In genomic region chr14:75252254-75252837, GRCh38 we compare ENCODE assay signal across 21 cellular contexts. TPM values are rescaled to one million over a fixed set of nuclear protein-coding genes. Genes with fewer than 3 reads are reported as not detected.
DNase-seq lines count a peak whose midpoint lies in the region; ATAC-seq and TF ChIP-seq lines count a peak whose summit lies in the region.
"Had no signal": no experiment of that assay in that cellular context is flagged by ENCODE, and none has a peak within 500 bp of the region (broad histone marks: within the 10 kb centered on the region; RNA-seq: fewer than 3 reads in every experiment).

No MANE protein-coding gene starts in this region.

- CTCF ChIA-PET in Caco-2 (lab: Charles Lee), result no interaction called here

- H3K27me3 ChIP-seq in CD4-positive, CD25-positive, alpha-beta regulatory T cell (ENCODE audit: control insufficient read depth, insufficient read depth, low read length), result no peaks in the 10 kb centered on the region
- no peaks in the 10 kb centered on the region for H3K27me3 ChIP-seq in Peyer's patch
- H3K27me3 ChIP-seq in esophagus squamous epithelium, result no peaks in the 10 kb centered on the region
- H3K27me3 ChIP-seq in parathyroid adenoma (ENCODE audit: control insufficient read depth, insufficient read depth, low read length), result no peaks in the 10 kb centered on the region
- H3K27me3 ChIP-seq in Caco-2 (replicated peaks; ENCODE audit: control insufficient read depth, insufficient read depth, low read length), result no peaks in the 10 kb centered on the region
- H3K27me3 ChIP-seq: ovary, tibial nerve had no signal

- H3K4me1 ChIP-seq in CD4-positive, CD25-positive, alpha-beta regulatory T cell (ENCODE audit: control insufficient read depth, insufficient read depth, low read length, poor library complexity, severe bottlenecking), result peaks cover 39% of the 10 kb centered on the region
- peaks cover 3 to 11% (median 8%) of the 10 kb centered on the region in 4 donors for H3K4me1 ChIP-seq in Peyer's patch
- peaks cover 40 to 79% (median 40%) of the 10 kb centered on the region in 3 donors for H3K4me1 ChIP-seq in esophagus squamous epithelium
- peaks cover 19% of the 10 kb centered on the region for H3K4me1 ChIP-seq in parathyroid adenoma
- H3K4me1 ChIP-seq in Caco-2, result peaks cover 2% of the 10 kb centered on the region

- no peak overlapping the region for H3K4me2 ChIP-seq in parathyroid adenoma (ENCODE audit: low read length)
- H3K4me2 ChIP-seq: SK-N-SH had no signal

- H2AFZ ChIP-seq in parathyroid adenoma, result peak overlapping the region; percentile 1

- POLR2A ChIA-PET in Caco-2 (lab: Charles Lee), result no interaction called here

- TF ChIP-seq POLR2A in Peyer's patch (IDR thresholded peaks at IDR 0.05) (no peak), esophagus squamous epithelium (IDR thresholded peaks at IDR 0.05) (peak in 1 of 4 donors; percentile 28)

- peaks cover 24 to 53% (median 31%) of the 10 kb centered on the region in 4 donors for H3K4me1 Mint-ChIP-seq in CD4-positive, CD25-positive, alpha-beta regulatory T cell
- peaks cover 8% of the 10 kb centered on the region for H3K4me1 Mint-ChIP-seq in Caco-2 (ENCODE audit: low read depth, unreplicated experiment)

- peak overlapping the region in 2 of 3 donors; percentile 57 to 87 for H3K27ac Mint-ChIP-seq in CD4-positive, CD25-positive, alpha-beta regulatory T cell
- no peak overlapping the region for H3K27ac Mint-ChIP-seq in Caco-2 (ENCODE audit: unreplicated experiment)
- H3K27ac Mint-ChIP-seq: activated naive CD8-positive, alpha-beta T cell had no signal

- DNase-seq in CD4-positive, CD25-positive, alpha-beta regulatory T cell, result no peak
- peak in 1 of 3 donors; percentile 74 for DNase-seq in Peyer's patch
- no peak for DNase-seq in esophagus squamous epithelium (lab: John Stamatoyannopoulos, UW)
- DNase-seq in Caco-2, result no peak
- no peak for DNase-seq in ecto neural progenitor cell (ENCODE audit: low spot score)
- no peak for DNase-seq in D341Med (ENCODE audit: low spot score)
- DNase-seq: activated CD8-positive, alpha-beta memory T cell treated with anti-CD3 and anti-CD28 coated beads, Interleukin-2, amount 50 U/mL, for 4 hours; central memory CD4-positive, alpha-beta T cell; EL; KBM-7; lower lobe of right lung; NCI-H187 treated with DMSO at 0.1 percent for 48 hours; NK-92 treated with Interleukin-12 subunit alpha and Interleukin-12 subunit beta, amount 100 ng/mL, for 24 hours; ovary; SK-N-SH; WERI-Rb-1 had no signal

- 50 to 55% methylated on average over 5 to 6 of the region's 10 CpGs for WGBS in esophagus squamous epithelium, 2 donors

- no peaks in the 10 kb centered on the region for H3K36me3 Mint-ChIP-seq in CD4-positive, CD25-positive, alpha-beta regulatory T cell
- no peaks in the 10 kb centered on the region for H3K36me3 Mint-ChIP-seq in Caco-2 (ENCODE audit: insufficient read depth, unreplicated experiment)
- H3K36me3 Mint-ChIP-seq: activated naive CD8-positive, alpha-beta T cell had no signal

- TF ChIP-seq CTCF in Peyer's patch (IDR thresholded peaks at IDR 0.05) (no peak), esophagus squamous epithelium (IDR thresholded peaks at IDR 0.05) (no peak), parathyroid adenoma (IDR thresholded peaks at IDR 0.05) (no peak), Caco-2 (IDR thresholded peaks at IDR 0.05; ENCODE audit: insufficient read depth in 1 of 2, low read depth in 1 of 2, low read length in 1 of 2, severe bottlenecking in 1 of 2, unreplicated experiment in 1 of 2) (no peak)

- BruUV-seq in Caco-2 (replicated peaks; lab: Mats Ljungman, UMichigan), result no TSS peak

- H3K9me3 ChIP-seq in CD4-positive, CD25-positive, alpha-beta regulatory T cell (ENCODE audit: control insufficient read depth in 2 of 2, low read length in 2 of 2), result no peaks in the 10 kb centered on the region
- H3K9me3 ChIP-seq in Peyer's patch (no peaks in the 10 kb centered on the region), esophagus squamous epithelium (no peaks in the 10 kb centered on the region), parathyroid adenoma (ENCODE audit: control insufficient read depth, low read length) (no peaks in the 10 kb centered on the region), Caco-2 (no peaks in the 10 kb centered on the region)
- H3K9me3 ChIP-seq: lower lobe of right lung, ovary, SK-N-SH, tibial nerve had no signal

- intact Hi-C loops in esophagus squamous epithelium (cut with DNase I), result no loop called here
- intact Hi-C loops in Caco-2 (cut with micrococcal nuclease; ENCODE audit: unreplicated experiment), result no loop called here

- no peak for ATAC-seq in CD4-positive, CD25-positive, alpha-beta regulatory T cell (ENCODE audit: low read depth in 2 of 2)
- no peak for ATAC-seq in HG03280 (IDR thresholded peaks at IDR 0.05; ENCODE audit: unreplicated experiment)
- ATAC-seq: GM12878, lower lobe of right lung had no signal

- H3K27ac ChIP-seq in CD4-positive, CD25-positive, alpha-beta regulatory T cell (ENCODE audit: insufficient read depth, low read length, poor library complexity, severe bottlenecking), result no peak overlapping the region
- H3K27ac ChIP-seq in Peyer's patch (peak overlapping the region in 3 of 4 donors; percentile 76 to 91 (median 84)), esophagus squamous epithelium (peak overlapping the region; percentile 84 to 99 (median 90)), parathyroid adenoma (no peak overlapping the region)
- H3K27ac ChIP-seq: lower lobe of right lung, ovary, WERI-Rb-1 had no signal

- H3K9me3 Mint-ChIP-seq in CD4-positive, CD25-positive, alpha-beta regulatory T cell, result peaks cover 0 to 2% (median 0%) of the 10 kb centered on the region in 7 donors
- no peaks in the 10 kb centered on the region for H3K9me3 Mint-ChIP-seq in Caco-2 (ENCODE audit: unreplicated experiment)

- no peaks in the 10 kb centered on the region for H3K36me3 ChIP-seq in CD4-positive, CD25-positive, alpha-beta regulatory T cell (ENCODE audit: control insufficient read depth, insufficient read depth, low read length)
- H3K36me3 ChIP-seq in Peyer's patch (no peaks in the 10 kb centered on the region), esophagus squamous epithelium (no peaks in the 10 kb centered on the region), parathyroid adenoma (ENCODE audit: control insufficient read depth, insufficient read depth, low read length) (no peaks in the 10 kb centered on the region), Caco-2 (ENCODE audit: control insufficient read depth, insufficient read depth, low read length) (no peaks in the 10 kb centered on the region)
- H3K36me3 ChIP-seq: lower lobe of right lung, ovary, tibial nerve, WERI-Rb-1 had no signal

- peak overlapping the region in 1 of 4 donors; percentile 18 for H3K4me3 Mint-ChIP-seq in CD4-positive, CD25-positive, alpha-beta regulatory T cell
- H3K4me3 Mint-ChIP-seq in Caco-2 (ENCODE audit: unreplicated experiment), result no peak overlapping the region
- H3K4me3 Mint-ChIP-seq: activated naive CD8-positive, alpha-beta T cell had no signal

- H3K79me2 ChIP-seq in parathyroid adenoma, result no peaks in the 10 kb centered on the region

- H3K4me3 ChIP-seq in CD4-positive, CD25-positive, alpha-beta regulatory T cell (ENCODE audit: low read depth, low read length), result no peak overlapping the region
- H3K4me3 ChIP-seq in Peyer's patch (no peak overlapping the region), esophagus squamous epithelium (no peak overlapping the region), parathyroid adenoma (ENCODE audit: low read depth, low read length) (no peak overlapping the region), Caco-2 (ENCODE audit: low read depth, low read length) (no peak overlapping the region)
- H3K4me3 ChIP-seq: GM12878, lower lobe of right lung, ovary, tibial nerve had no signal

- peaks cover 9% of the 10 kb centered on the region for H3K27me3 Mint-ChIP-seq in CD4-positive, CD25-positive, alpha-beta regulatory T cell
- H3K27me3 Mint-ChIP-seq in Caco-2 (ENCODE audit: insufficient read depth, unreplicated experiment), result no peaks in the 10 kb centered on the region
- H3K27me3 Mint-ChIP-seq: activated naive CD8-positive, alpha-beta T cell had no signal

- no peak overlapping the region for H3K9ac ChIP-seq in parathyroid adenoma
- H3K9ac ChIP-seq: SK-N-SH had no signal

RNA-seq across cellular contexts. Expression of gene FOS, which starts 26.3 kb away (rescaled TPM):
- total RNA-seq in CD4-positive, CD25-positive, alpha-beta regulatory T cell, result 1,673 TPM
- 100 to 1,000 TPM in 2 of 4 donors, 10 to 100 TPM in 2; 56.8 to 145 (median 104) TPM for polyA plus RNA-seq in CD4-positive, CD25-positive, alpha-beta regulatory T cell
- total RNA-seq in Peyer's patch (1,000 to 10,000 TPM in 1 of 4 donors, 100 to 1,000 TPM in 3; 267 to 2,466 (median 503) TPM), esophagus squamous epithelium (100 to 1,000 TPM in 1 of 4 donors, 10 to 100 TPM in 3; 62.2 to 181 (median 88.6) TPM), Caco-2 (2022) (72.7 and 73.7 TPM in 2 replicates)

Comparison
In these comparisons a context has a peak if more than half of its experiments do, and no peak if none do; other contexts are left out.
1. H3K27ac ChIP-seq: peak in Peyer's patch (3 of 4) and esophagus squamous epithelium (4 of 4); none in CD4-positive, CD25-positive, alpha-beta regulatory T cell (single experiment) and parathyroid adenoma (single experiment).